8 cellular contexts compared by ENCODE assay signal in the genomic region with DNA sequence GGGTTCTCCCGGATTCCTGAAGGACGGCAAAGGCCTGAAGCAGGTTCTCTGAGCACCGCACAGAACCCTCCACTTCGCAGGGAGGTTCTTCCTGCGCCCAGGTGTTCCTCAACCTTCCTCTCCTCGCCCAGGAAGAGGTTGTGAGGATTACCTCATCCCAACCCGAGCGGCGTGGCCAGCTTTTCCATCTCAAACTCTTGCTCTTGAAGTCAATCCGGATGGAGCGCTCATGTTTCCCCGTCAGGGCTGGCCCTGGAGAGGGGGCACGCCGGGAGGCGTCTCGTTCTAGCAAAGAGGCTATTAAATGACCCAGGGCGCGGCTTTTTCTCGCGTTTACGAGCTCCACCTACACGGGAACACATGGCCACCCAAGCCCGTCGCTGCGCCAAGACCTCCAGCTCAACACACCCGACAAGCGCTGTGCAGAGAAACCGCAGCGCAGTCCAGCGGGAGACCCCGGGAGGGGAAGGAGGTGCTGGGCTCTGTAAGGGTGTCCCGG. TPM values are rescaled to one million over a fixed set of nuclear protein-coding genes. Genes with fewer than 3 reads are reported as not detected.
A peak's percentile ranks its signal among the peaks of the same experiment; 100 is the strongest.
DNase-seq lines count a peak whose midpoint lies in the region; ATAC-seq, FAIRE-seq and TF ChIP-seq lines count a peak whose summit lies in the region.

No MANE protein-coding gene starts in this region.

- POLR2A ChIA-PET in CD8-positive, alpha-beta memory T cell (lab: Charles Lee): interaction anchor here (1.3 to 1.7 kb wide), 2 partner anchors 151 to 155 kb away, joined by 7 to 10 read pairs; a partner anchor contains a TSS

- peaks cover 0 to 30% (median 0%) of the 10 kb centered on the region in 3 donors for H3K36me3 Mint-ChIP-seq in CD8-positive, alpha-beta memory T cell
- peaks cover 20% of the 10 kb centered on the region for H3K36me3 Mint-ChIP-seq in activated naive CD8-positive, alpha-beta T cell treated with anti-CD3 and anti-CD28 coated beads for 36 hours

- 0 to 1% (median 1%) methylated on average over 27 to 32 of the region's 32 CpGs for WGBS in ovary, 3 donors

- peak overlapping the region; percentile 84 to 98 (median 96) for H3K4me3 Mint-ChIP-seq in CD8-positive, alpha-beta memory T cell
- peak overlapping the region; percentile 96 for H3K4me3 Mint-ChIP-seq in activated naive CD8-positive, alpha-beta T cell treated with anti-CD3 and anti-CD28 coated beads for 36 hours

- H3K27ac Mint-ChIP-seq in CD8-positive, alpha-beta memory T cell: peak overlapping the region; percentile 91 to 97 (median 96)
- H3K27ac Mint-ChIP-seq in activated naive CD8-positive, alpha-beta T cell treated with anti-CD3 and anti-CD28 coated beads for 36 hours: peak overlapping the region; percentile 94

- peak; percentile 20 for ATAC-seq in GM19324 (IDR thresholded peaks at IDR 0.05; ENCODE audit: low FRiP score, unreplicated experiment)
- peak; percentile 3 for ATAC-seq in HG03469 (IDR thresholded peaks at IDR 0.05; ENCODE audit: unreplicated experiment)

- peaks cover 37 to 43% (median 37%) of the 10 kb centered on the region in 3 donors for H3K4me1 Mint-ChIP-seq in CD8-positive, alpha-beta memory T cell
- peaks cover 20% of the 10 kb centered on the region for H3K4me1 Mint-ChIP-seq in activated naive CD8-positive, alpha-beta T cell treated with anti-CD3 and anti-CD28 coated beads for 36 hours

- H3K4me1 ChIP-seq in CD8-positive, alpha-beta memory T cell (ENCODE audit: insufficient read depth, low read length): peaks cover 27% of the 10 kb centered on the region
- peaks cover 9% of the 10 kb centered on the region for H3K4me1 ChIP-seq in cardiac muscle cell (ENCODE audit: low read depth)
- peaks cover 13% of the 10 kb centered on the region for H3K4me1 ChIP-seq in ovary (ENCODE audit: insufficient read depth)

- H3K27me3 Mint-ChIP-seq in CD8-positive, alpha-beta memory T cell: no peaks in the 10 kb centered on the region
- no peaks in the 10 kb centered on the region for H3K27me3 Mint-ChIP-seq in activated naive CD8-positive, alpha-beta T cell treated with anti-CD3 and anti-CD28 coated beads for 36 hours

- no peak for TF ChIP-seq POLR2A in ovary (IDR thresholded peaks at IDR 0.05)
- no peak for TF ChIP-seq POLR2A in GM12892 (IDR thresholded peaks at IDR 0.05; ENCODE audit: low read depth, low read length)

- H3K36me3 ChIP-seq in CD8-positive, alpha-beta memory T cell (ENCODE audit: insufficient read depth, low read length): no peaks in the 10 kb centered on the region
- H3K36me3 ChIP-seq in cardiac muscle cell: no peaks in the 10 kb centered on the region
- H3K36me3 ChIP-seq in ovary: no peaks in the 10 kb centered on the region

- intact Hi-C loops in ovary (cut with DNase I): no loop called here

- no peak for TF ChIP-seq CTCF in cardiac muscle cell (IDR thresholded peaks at IDR 0.05; ENCODE audit: low read depth, low read length)
- TF ChIP-seq CTCF in ovary (IDR thresholded peaks at IDR 0.05): no peak

- H3K9me3 Mint-ChIP-seq in CD8-positive, alpha-beta memory T cell: peaks cover 0 to 2% (median 0%) of the 10 kb centered on the region in 5 donors
- H3K9me3 Mint-ChIP-seq in activated naive CD8-positive, alpha-beta T cell treated with anti-CD3 and anti-CD28 coated beads for 36 hours: no peaks in the 10 kb centered on the region

- H3K4me3 ChIP-seq in CD8-positive, alpha-beta memory T cell (ENCODE audit: low read length): peak overlapping the region; percentile 97
- H3K4me3 ChIP-seq in cardiac muscle cell (peak overlapping the region; percentile 79), ovary (peak overlapping the region; percentile 87)

- DNase-seq in CD8-positive, alpha-beta memory T cell: peak in 1 of 5 donors; percentile 23
- DNase-seq in NCI-H460 (ENCODE audit: extremely low read depth, low read depth) (peak; percentile 37), cardiac muscle cell (ENCODE audit: low read depth in 1 of 2, low spot score in 1 of 2) (peak; percentile 87 to 90), ovary (peak in 2 of 5 donors; percentile 66 to 68), GM12892 (ENCODE audit: insufficient read length) (no peak)
- peak; percentile 52 for DNase-seq in activated naive CD8-positive, alpha-beta T cell treated with anti-CD3 and anti-CD28 coated beads for 36 hours

- TF ChIP-seq EP300 in ovary (IDR thresholded peaks at IDR 0.05): no peak

- no peak for FAIRE-seq in GM12892 (lab: Jason Lieb, UNC)

- no peaks in the 10 kb centered on the region for H3K9me3 ChIP-seq in CD8-positive, alpha-beta memory T cell (ENCODE audit: low read length)
- H3K9me3 ChIP-seq in cardiac muscle cell (ENCODE audit: low read depth) (no peaks in the 10 kb centered on the region), ovary (no peaks in the 10 kb centered on the region)

- peak overlapping the region; percentile 92 for H3K27ac ChIP-seq in CD8-positive, alpha-beta memory T cell (ENCODE audit: low read depth, low read length)
- H3K27ac ChIP-seq in cardiac muscle cell (peak overlapping the region; percentile 82), ovary (peak overlapping the region; percentile 81 to 96)

- no peaks in the 10 kb centered on the region for H3K27me3 ChIP-seq in CD8-positive, alpha-beta memory T cell (ENCODE audit: insufficient read depth, low read length, poor library complexity, severe bottlenecking)
- H3K27me3 ChIP-seq in cardiac muscle cell: peaks cover 18% of the 10 kb centered on the region
- no peaks in the 10 kb centered on the region for H3K27me3 ChIP-seq in ovary

- CTCF ChIA-PET in CD8-positive, alpha-beta memory T cell (lab: Charles Lee): interaction anchor here (0.6 to 2.3 kb wide), 4 partner anchors 16 to 152 kb away, joined by 3 to 12 read pairs (median 4); no protein-coding TSS in a partner anchor

RNA-seq across cellular contexts. Expression of a gene that starts 0.6 kb away (rescaled TPM):
- 100 to 1,000 TPM; 155 to 167 TPM for total RNA-seq in CD8-positive, alpha-beta memory T cell
- polyA plus RNA-seq in CD8-positive, alpha-beta memory T cell: 93.3 TPM
- total RNA-seq in NCI-H460 (2014; rRNA removed; shearing (Covaris generic)): 256 and 270 TPM in 2 replicates
- 78.5 and 122 TPM in 2 replicates for polyA plus RNA-seq in NCI-H460 (2014; cell fraction: nucleus; rRNA removed)
- total RNA-seq in activated naive CD8-positive, alpha-beta T cell treated with anti-CD3 and anti-CD28 coated beads for 36 hours: 100 to 1,000 TPM; 106 to 109 TPM
- total RNA-seq in cardiac muscle cell (141 and 145 TPM in 2 replicates), ovary (100 to 1,000 TPM in 2 of 7 donors, 10 to 100 TPM in 5; 65.0 to 109 (median 93.6) TPM)
- polyA plus RNA-seq in cardiac muscle cell (75.9 and 92.7 TPM in 2 replicates), ovary (100 to 1,000 TPM in 1 of 2 donors, 10 to 100 TPM in 1; 37.6 to 112 TPM)
- polyA plus RNA-seq in GM12892 (2012; ENCODE audit: missing spikeins): 68.0 TPM

RNA-seq across cellular contexts. Expression of a gene that starts 51.0 kb away (rescaled TPM):
- total RNA-seq in CD8-positive, alpha-beta memory T cell: 1 to 10 TPM; 4.9 to 5.5 TPM
- polyA plus RNA-seq in CD8-positive, alpha-beta memory T cell: 1.5 TPM
- 5.2 and 6.9 TPM in 2 replicates for total RNA-seq in NCI-H460 (2014; rRNA removed; shearing (Covaris generic))
- 3.8 and 6.8 TPM in 2 replicates for polyA plus RNA-seq in NCI-H460 (2014; cell fraction: nucleus; rRNA removed)
- total RNA-seq in activated naive CD8-positive, alpha-beta T cell treated with anti-CD3 and anti-CD28 coated beads for 36 hours: 1 to 10 TPM; 3.7 to 4.1 TPM
- total RNA-seq in cardiac muscle cell (5.6 and 6.3 TPM in 2 replicates), ovary (10 to 100 TPM in 2 of 7 donors, 1 to 10 TPM in 5; 5.1 to 16.0 (median 8.1) TPM)
- polyA plus RNA-seq in cardiac muscle cell (4.3 and 5.4 TPM in 2 replicates), ovary (1 to 10 TPM; 7.8 to 9.0 TPM)
- 1.4 TPM for polyA plus RNA-seq in GM12892 (2012; ENCODE audit: missing spikeins)
